ENCODE assay signal across 8 cellular contexts in genomic region chr9:75890541-75891276, GRCh38.
DNase-seq lines count a peak whose midpoint lies in the region; ATAC-seq and TF ChIP-seq lines count a peak whose summit lies in the region.

PCSK5 (plus strand) TSS chr9:75890673; CDS start chr9:75891182, 509 bp downstream.

- H3K27ac ChIP-seq in WERI-Rb-1, result peak within 1 kb of the TSS; percentile 63

- H3K4me3 ChIP-seq in WERI-Rb-1 (ENCODE audit: low read depth, low read length) (peak within 1 kb of the TSS; percentile 95), iPS-15b (ENCODE audit: low read depth, low read length) (peak within 1 kb of the TSS; percentile 64), skeletal muscle cell (ENCODE audit: low read depth, low read length) (peak within 1 kb of the TSS; percentile 81)

- DNase-seq in GM04504 (ENCODE audit: low read depth) (peak; percentile 41), NCI-H146 (lab: John Stamatoyannopoulos, UW) (peak; percentile 92), WERI-Rb-1 (peak; percentile 96), T47D (ENCODE audit: low read depth in 1 of 2, low spot score in 1 of 2) (peak; percentile 65 to 81), skeletal muscle cell (ENCODE audit: low read depth) (peak; percentile 91), GOT3 (lab: John Stamatoyannopoulos, UW) (no peak)

- peak; percentile 24; the same call in 1 of the 2 replicates for TF ChIP-seq CTCF in WERI-Rb-1 (IDR thresholded peaks at IDR 0.05; ENCODE audit: low read depth, low read length)

- in situ Hi-C loops in T47D (cut with HindIII; ENCODE audit: low pct_unique_long_range_greater_than_20kb, low sequenced_read_pairs), result no loop called here

- H3K36me3 ChIP-seq in WERI-Rb-1 (peaks cover 3% of the 10 kb centered on the region; the same call in 1 of the 2 replicates), iPS-15b (ENCODE audit: control insufficient read depth, insufficient read depth, low read length) (no peaks in the 10 kb centered on the region)

- H3K9ac ChIP-seq in iPS-15b (ENCODE audit: low read depth, low read length), result peak within 1 kb of the TSS; percentile 62

- H3K9me3 ChIP-seq in WERI-Rb-1 (ENCODE audit: severe bottlenecking) (no peaks in the 10 kb centered on the region), iPS-15b (ENCODE audit: control insufficient read depth, insufficient read depth, low read length) (no peaks in the 10 kb centered on the region)

- peaks cover 16% of the 10 kb centered on the region for H3K4me1 ChIP-seq in iPS-15b (ENCODE audit: control insufficient read depth, insufficient read depth, low read length)

- H3K27me3 ChIP-seq in WERI-Rb-1 (ENCODE audit: insufficient read depth, low read depth, severe bottlenecking), result peaks cover 18% of the 10 kb centered on the region
- H3K27me3 ChIP-seq in iPS-15b (ENCODE audit: control insufficient read depth, insufficient read depth, low read length), result peaks cover 32% of the 10 kb centered on the region

- ATAC-seq in HG02763 (IDR thresholded peaks at IDR 0.05; ENCODE audit: unreplicated experiment), result peak; percentile 73
